ENCODE assay signal across 1 cellular context in the genomic region with DNA sequence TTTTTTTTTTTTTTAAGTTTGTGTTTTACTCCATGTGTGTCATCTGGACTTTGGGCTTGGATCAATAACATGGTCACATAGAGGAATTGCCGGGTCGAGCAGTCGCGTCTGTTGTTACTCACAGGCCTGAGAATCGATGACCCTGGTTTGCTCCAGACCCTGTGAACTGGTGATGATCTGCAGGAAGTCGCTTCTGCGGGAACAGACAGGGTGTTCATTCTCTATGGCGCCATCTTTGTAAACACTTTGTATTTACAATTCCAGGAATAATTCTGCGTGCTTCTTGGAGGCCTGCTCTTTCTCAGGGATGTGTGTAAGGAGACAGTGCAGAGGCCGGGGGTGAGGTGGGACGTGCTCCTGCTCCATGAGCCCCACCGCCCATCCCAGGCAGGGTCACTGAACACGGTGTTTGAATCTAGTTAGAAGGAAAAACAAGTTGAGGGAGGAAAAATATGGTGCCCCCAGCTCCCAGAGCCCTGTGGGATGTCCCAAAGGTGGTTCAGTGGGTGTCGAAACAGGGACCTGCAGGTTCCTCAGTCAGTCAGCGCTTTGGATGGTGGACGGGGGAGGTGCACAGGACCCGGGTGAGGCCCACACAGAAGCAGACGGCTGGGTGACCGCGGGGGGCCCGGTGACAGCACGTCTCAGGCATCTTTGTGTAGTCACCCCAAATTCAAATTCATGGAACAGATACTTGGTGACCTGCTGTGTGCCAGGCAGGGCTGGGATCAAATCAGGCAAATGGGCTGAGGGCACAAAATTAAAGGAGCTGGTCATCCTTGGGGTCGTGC.
TF ChIP-seq lines count a peak whose summit lies in the region.

No MANE protein-coding gene starts in this region.

TF ChIP-seq in HepG2, 621 proteins besides CTCF, POLR2A, EP300 and RAD21 (continued from another document and continues in another):
- TF ChIP-seq ZNF280B (CRISPR knock-in tag; IDR thresholded peaks at IDR 0.05; ENCODE audit: borderline replicate concordance) (peak; percentile 50; the same call in 1 of the 2 replicates), HMG20B (CRISPR knock-in tag; conservative IDR thresholded peaks at IDR 0.05) (0 out of 2 replicates have a peak, but pooled peaks have one; percentile 7), STAG1 (CRISPR knock-in tag; IDR thresholded peaks at IDR 0.05) (peak; percentile 39), ZKSCAN5 (CRISPR knock-in tag; IDR thresholded peaks at IDR 0.05) (peak; percentile 9; the same call in 1 of the 2 replicates), ZFP90 (CRISPR knock-in tag; IDR thresholded peaks at IDR 0.05; ENCODE audit: borderline replicate concordance) (peak; percentile 69; the same call in 1 of the 2 replicates), SPEN (CRISPR knock-in tag; IDR thresholded peaks at IDR 0.05; ENCODE audit: low read depth) (peak; percentile 80), ZNF343 (CRISPR knock-in tag; IDR thresholded peaks at IDR 0.05) (0 out of 2 replicates have a peak, but pooled peaks have one; percentile 14), SIX4 (CRISPR knock-in tag; IDR thresholded peaks at IDR 0.05) (0 out of 2 replicates have a peak, but pooled peaks have one; percentile 37), SRY (CRISPR knock-in tag; IDR thresholded peaks at IDR 0.05) (no peak), ZFP82 (CRISPR knock-in tag; IDR thresholded peaks at IDR 0.05; ENCODE audit: borderline replicate concordance) (peak; percentile 43; the same call in 1 of the 2 replicates), IRF2 (CRISPR knock-in tag; IDR thresholded peaks at IDR 0.05) (peak; percentile 94), TEAD3 (CRISPR knock-in tag; optimal IDR thresholded peaks at IDR 0.05; ENCODE audit: borderline replicate concordance) (peak; percentile 79), ZNF317 (CRISPR knock-in tag; IDR thresholded peaks at IDR 0.05) (no peak), CHD4 (IDR thresholded peaks at IDR 0.05; ENCODE audit: borderline replicate concordance, low read length) (no peak), NONO (IDR thresholded peaks at IDR 0.05) (no peak), NONO (CRISPR knock-in tag; conservative IDR thresholded peaks at IDR 0.05) (peak; percentile 83), CBFB (CRISPR knock-in tag; IDR thresholded peaks at IDR 0.05) (no peak), NR2F6 (IDR thresholded peaks at IDR 0.05) (peak; percentile 88), NR2F6 (CRISPR knock-in tag; IDR thresholded peaks at IDR 0.05) (peak; percentile 86), KLF16 (CRISPR knock-in tag; IDR thresholded peaks at IDR 0.05) (peak in 1 of 2 experiments; percentile 94; a peak in 1 of 4 replicates), ZNF788 (CRISPR knock-in tag; IDR thresholded peaks at IDR 0.05; ENCODE audit: borderline replicate concordance) (peak; percentile 80; the same call in 1 of the 2 replicates), MXI1 (IDR thresholded peaks at IDR 0.05; ENCODE audit: borderline replicate concordance, low read depth, low read length) (peak; percentile 56; the same call in 1 of the 3 replicates), CBX5 (CRISPR knock-in tag; IDR thresholded peaks at IDR 0.05; ENCODE audit: borderline replicate concordance) (peak; percentile 56; the same call in 1 of the 2 replicates), ZNF335 (CRISPR knock-in tag; IDR thresholded peaks at IDR 0.05) (no peak), ZSCAN12 (CRISPR knock-in tag; IDR thresholded peaks at IDR 0.05) (no peak), ARNT2 (CRISPR knock-in tag; IDR thresholded peaks at IDR 0.05; ENCODE audit: low read depth) (peak; percentile 27; the same call in 1 of the 2 replicates), FOXK1 (CRISPR knock-in tag; IDR thresholded peaks at IDR 0.05; ENCODE audit: borderline replicate concordance, low read depth) (peak; percentile 75; the same call in 1 of the 2 replicates), ZNF234 (CRISPR knock-in tag; conservative IDR thresholded peaks at IDR 0.05) (0 out of 2 replicates have a peak, but pooled peaks have one; percentile 28), BCL3 (CRISPR knock-in tag; IDR thresholded peaks at IDR 0.05) (peak; percentile 26; the same call in 1 of the 2 replicates), DNMT1 (CRISPR knock-in tag; IDR thresholded peaks at IDR 0.05) (no peak), FOXO1 (CRISPR knock-in tag; IDR thresholded peaks at IDR 0.05) (peak; percentile 89), CENPX (CRISPR knock-in tag; IDR thresholded peaks at IDR 0.05) (no peak), BRCA1 (CRISPR knock-in tag; IDR thresholded peaks at IDR 0.05) (peak; percentile 77; the same call in 1 of the 2 replicates), PHF8 (CRISPR knock-in tag; IDR thresholded peaks at IDR 0.05) (0 out of 2 replicates have a peak, but pooled peaks have one; percentile 21), HOXD1 (CRISPR knock-in tag; IDR thresholded peaks at IDR 0.05) (peak; percentile 76; the same call in 1 of the 2 replicates), PITX1 (CRISPR knock-in tag; IDR thresholded peaks at IDR 0.05) (peak; percentile 75)
- TF ChIP-seq, protein P1, sequence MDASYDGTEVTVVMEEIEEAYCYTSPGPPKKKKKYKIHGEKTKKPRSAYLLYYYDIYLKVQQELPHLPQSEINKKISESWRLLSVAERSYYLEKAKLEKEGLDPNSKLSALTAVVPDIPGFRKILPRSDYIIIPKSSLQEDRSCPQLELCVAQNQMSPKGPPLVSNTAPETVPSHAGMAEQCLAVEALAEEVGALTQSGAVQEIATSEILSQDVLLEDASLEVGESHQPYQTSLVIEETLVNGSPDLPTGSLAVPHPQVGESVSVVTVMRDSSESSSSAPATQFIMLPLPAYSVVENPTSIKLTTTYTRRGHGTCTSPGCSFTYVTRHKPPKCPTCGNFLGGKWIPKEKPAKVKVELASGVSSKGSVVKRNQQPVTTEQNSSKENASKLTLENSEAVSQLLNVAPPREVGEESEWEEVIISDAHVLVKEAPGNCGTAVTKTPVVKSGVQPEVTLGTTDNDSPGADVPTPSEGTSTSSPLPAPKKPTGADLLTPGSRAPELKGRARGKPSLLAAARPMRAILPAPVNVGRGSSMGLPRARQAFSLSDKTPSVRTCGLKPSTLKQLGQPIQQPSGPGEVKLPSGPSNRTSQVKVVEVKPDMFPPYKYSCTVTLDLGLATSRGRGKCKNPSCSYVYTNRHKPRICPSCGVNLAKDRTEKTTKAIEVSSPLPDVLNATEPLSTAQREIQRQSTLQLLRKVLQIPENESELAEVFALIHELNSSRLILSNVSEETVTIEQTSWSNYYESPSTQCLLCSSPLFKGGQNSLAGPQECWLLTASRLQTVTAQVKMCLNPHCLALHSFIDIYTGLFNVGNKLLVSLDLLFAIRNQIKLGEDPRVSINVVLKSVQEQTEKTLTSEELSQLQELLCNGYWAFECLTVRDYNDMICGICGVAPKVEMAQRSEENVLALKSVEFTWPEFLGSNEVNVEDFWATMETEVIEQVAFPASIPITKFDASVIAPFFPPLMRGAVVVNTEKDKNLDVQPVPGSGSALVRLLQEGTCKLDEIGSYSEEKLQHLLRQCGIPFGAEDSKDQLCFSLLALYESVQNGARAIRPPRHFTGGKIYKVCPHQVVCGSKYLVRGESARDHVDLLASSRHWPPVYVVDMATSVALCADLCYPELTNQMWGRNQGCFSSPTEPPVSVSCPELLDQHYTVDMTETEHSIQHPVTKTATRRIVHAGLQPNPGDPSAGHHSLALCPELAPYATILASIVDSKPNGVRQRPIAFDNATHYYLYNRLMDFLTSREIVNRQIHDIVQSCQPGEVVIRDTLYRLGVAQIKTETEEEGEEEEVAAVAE (CRISPR knock-in tag; IDR thresholded peaks at IDR 0.05; ENCODE audit: borderline replicate concordance): peak; percentile 82
- TF ChIP-seq, protein P2, sequence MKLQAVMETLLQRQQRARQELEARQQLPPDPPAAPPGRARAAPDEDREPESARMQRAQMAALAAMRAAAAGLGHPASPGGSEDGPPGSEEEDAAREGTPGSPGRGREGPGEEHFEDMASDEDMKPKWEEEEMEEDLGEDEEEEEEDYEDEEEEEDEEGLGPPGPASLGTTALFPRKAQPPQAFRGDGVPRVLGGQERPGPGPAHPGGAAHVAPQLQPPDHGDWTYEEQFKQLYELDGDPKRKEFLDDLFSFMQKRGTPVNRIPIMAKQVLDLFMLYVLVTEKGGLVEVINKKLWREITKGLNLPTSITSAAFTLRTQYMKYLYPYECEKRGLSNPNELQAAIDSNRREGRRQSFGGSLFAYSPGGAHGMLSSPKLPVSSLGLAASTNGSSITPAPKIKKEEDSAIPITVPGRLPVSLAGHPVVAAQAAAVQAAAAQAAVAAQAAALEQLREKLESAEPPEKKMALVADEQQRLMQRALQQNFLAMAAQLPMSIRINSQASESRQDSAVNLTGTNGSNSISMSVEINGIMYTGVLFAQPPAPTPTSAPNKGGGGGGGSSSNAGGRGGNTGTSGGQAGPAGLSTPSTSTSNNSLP (IDR thresholded peaks at IDR 0.05; ENCODE audit: low read depth, low read length): peak; percentile 92
- TF ChIP-seq, protein P3, sequence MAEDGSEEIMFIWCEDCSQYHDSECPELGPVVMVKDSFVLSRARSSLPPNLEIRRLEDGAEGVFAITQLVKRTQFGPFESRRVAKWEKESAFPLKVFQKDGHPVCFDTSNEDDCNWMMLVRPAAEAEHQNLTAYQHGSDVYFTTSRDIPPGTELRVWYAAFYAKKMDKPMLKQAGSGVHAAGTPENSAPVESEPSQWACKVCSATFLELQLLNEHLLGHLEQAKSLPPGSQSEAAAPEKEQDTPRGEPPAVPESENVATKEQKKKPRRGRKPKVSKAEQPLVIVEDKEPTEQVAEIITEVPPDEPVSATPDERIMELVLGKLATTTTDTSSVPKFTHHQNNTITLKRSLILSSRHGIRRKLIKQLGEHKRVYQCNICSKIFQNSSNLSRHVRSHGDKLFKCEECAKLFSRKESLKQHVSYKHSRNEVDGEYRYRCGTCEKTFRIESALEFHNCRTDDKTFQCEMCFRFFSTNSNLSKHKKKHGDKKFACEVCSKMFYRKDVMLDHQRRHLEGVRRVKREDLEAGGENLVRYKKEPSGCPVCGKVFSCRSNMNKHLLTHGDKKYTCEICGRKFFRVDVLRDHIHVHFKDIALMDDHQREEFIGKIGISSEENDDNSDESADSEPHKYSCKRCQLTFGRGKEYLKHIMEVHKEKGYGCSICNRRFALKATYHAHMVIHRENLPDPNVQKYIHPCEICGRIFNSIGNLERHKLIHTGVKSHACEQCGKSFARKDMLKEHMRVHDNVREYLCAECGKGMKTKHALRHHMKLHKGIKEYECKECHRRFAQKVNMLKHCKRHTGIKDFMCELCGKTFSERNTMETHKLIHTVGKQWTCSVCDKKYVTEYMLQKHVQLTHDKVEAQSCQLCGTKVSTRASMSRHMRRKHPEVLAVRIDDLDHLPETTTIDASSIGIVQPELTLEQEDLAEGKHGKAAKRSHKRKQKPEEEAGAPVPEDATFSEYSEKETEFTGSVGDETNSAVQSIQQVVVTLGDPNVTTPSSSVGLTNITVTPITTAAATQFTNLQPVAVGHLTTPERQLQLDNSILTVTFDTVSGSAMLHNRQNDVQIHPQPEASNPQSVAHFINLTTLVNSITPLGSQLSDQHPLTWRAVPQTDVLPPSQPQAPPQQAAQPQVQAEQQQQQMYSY (CRISPR knock-in tag; IDR thresholded peaks at IDR 0.05): no peak
- TF ChIP-seq, protein P4, sequence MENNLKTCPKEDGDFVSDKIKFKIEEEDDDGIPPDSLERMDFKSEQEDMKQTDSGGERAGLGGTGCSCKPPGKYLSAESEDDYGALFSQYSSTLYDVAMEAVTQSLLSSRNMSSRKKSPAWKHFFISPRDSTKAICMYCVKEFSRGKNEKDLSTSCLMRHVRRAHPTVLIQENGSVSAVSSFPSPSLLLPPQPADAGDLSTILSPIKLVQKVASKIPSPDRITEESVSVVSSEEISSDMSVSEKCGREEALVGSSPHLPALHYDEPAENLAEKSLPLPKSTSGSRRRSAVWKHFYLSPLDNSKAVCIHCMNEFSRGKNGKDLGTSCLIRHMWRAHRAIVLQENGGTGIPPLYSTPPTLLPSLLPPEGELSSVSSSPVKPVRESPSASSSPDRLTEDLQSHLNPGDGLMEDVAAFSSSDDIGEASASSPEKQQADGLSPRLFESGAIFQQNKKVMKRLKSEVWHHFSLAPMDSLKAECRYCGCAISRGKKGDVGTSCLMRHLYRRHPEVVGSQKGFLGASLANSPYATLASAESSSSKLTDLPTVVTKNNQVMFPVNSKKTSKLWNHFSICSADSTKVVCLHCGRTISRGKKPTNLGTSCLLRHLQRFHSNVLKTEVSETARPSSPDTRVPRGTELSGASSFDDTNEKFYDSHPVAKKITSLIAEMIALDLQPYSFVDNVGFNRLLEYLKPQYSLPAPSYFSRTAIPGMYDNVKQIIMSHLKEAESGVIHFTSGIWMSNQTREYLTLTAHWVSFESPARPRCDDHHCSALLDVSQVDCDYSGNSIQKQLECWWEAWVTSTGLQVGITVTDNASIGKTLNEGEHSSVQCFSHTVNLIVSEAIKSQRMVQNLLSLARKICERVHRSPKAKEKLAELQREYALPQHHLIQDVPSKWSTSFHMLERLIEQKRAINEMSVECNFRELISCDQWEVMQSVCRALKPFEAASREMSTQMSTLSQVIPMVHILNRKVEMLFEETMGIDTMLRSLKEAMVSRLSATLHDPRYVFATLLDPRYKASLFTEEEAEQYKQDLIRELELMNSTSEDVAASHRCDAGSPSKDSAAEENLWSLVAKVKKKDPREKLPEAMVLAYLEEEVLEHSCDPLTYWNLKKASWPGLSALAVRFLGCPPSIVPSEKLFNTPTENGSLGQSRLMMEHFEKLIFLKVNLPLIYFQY (CRISPR knock-in tag; IDR thresholded peaks at IDR 0.05; ENCODE audit: borderline replicate concordance): peak; percentile 66; the same call in 1 of the 2 replicates
